In the genomic region with DNA sequence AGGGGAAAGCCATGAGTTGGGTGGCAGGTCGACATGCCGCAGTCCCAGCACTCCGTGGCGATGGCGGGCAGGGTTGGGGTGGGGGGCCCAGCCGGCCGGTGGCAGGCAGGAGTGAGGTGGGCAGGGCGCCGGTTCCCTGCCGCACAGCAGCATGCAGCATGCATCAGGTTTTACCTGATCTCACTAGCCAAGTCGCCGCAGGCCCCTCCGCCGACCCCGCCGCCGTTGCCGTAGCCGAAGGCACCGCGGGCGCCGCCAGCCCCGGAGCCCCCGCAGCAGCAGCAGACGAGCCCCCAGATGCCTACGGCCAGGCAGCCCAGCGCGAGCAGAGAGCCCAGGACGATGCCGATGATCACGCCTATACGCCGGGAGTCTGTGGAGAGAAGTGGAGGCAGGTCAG, we compare ENCODE assay signal across 14 cellular contexts. TPM values are rescaled to one million over a fixed set of nuclear protein-coding genes. Genes with fewer than 3 reads are reported as not detected.
DNase-seq lines count a peak whose midpoint lies in the region; ATAC-seq and TF ChIP-seq lines count a peak whose summit lies in the region.
"Had no signal": no experiment of that assay in that cellular context is flagged by ENCODE, and none has a peak within 500 bp of the region (broad histone marks: within the 10 kb centered on the region; RNA-seq: fewer than 3 reads in every experiment).

No MANE protein-coding gene starts in this region.

- peak overlapping the region in 1 of 2 donors; percentile 79 for H3K4me3 ChIP-seq in gastroesophageal sphincter
- H3K4me3 ChIP-seq in thoracic aorta, result peak overlapping the region; percentile 94

- H3K4me1 ChIP-seq in gastroesophageal sphincter (peaks cover 0 to 26% (median 4%) of the 10 kb centered on the region in 3 donors), thoracic aorta (ENCODE audit: control insufficient read depth in 1 of 2, low read depth in 2 of 2) (peaks cover 0 to 21% of the 10 kb centered on the region in 2 donors)

- no peaks in the 10 kb centered on the region for H3K9me3 Mint-ChIP-seq in activated naive CD4-positive, alpha-beta T cell treated with anti-CD3 and anti-CD28 coated beads for 36 hours

- H3K27ac Mint-ChIP-seq in activated naive CD4-positive, alpha-beta T cell treated with anti-CD3 and anti-CD28 coated beads for 36 hours, result no peak overlapping the region

- TF ChIP-seq CTCF in RWPE1 (conservative IDR thresholded peaks at IDR 0.05; ENCODE audit: low read depth) (no peak), gastroesophageal sphincter (IDR thresholded peaks at IDR 0.05) (no peak), thoracic aorta (IDR thresholded peaks at IDR 0.05) (no peak)

- WGBS in gastroesophageal sphincter (ENCODE audit: low coverage in 1 of 2), 2 donors, result 74% methylated on average over 13 of the region's 34 CpGs; no CpG with 5 or more reads in 1 of the 2 donors

- POLR2A ChIA-PET in RWPE1 (lab: Yijun Ruan, JAX; ENCODE audit: low non-redundant PET), result no interaction called here

- H3K27me3 ChIP-seq in gastroesophageal sphincter, result no peaks in the 10 kb centered on the region
- no peaks in the 10 kb centered on the region for H3K27me3 ChIP-seq in thoracic aorta (replicated peaks; ENCODE audit: insufficient read depth)

- CTCF ChIA-PET in activated naive CD4-positive, alpha-beta T cell treated with anti-CD3 and anti-CD28 coated beads for 36 hours (lab: Charles Lee), result interaction anchor here (1.0 kb wide), 1 partner anchor 35 kb away, joined by 3 read pairs; no protein-coding TSS in a partner anchor
- CTCF ChIA-PET in RWPE1 (lab: Yijun Ruan, JAX), result interaction anchor here (1.1 kb wide), 1 partner anchor 57 kb away, joined by 3 read pairs; no protein-coding TSS in a partner anchor

- H3K4me1 Mint-ChIP-seq in activated naive CD4-positive, alpha-beta T cell treated with anti-CD3 and anti-CD28 coated beads for 36 hours (ENCODE audit: low read depth), result peaks cover 10% of the 10 kb centered on the region

- no peak for ATAC-seq in gastroesophageal sphincter
- no peak for ATAC-seq in thoracic aorta (ENCODE audit: insufficient number of reproducible peaks, low FRiP score, low read depth)
- no peak for ATAC-seq in GM21360 (IDR thresholded peaks at IDR 0.05; ENCODE audit: unreplicated experiment)
- ATAC-seq in HG02852 (IDR thresholded peaks at IDR 0.05; ENCODE audit: unreplicated experiment), result no peak

- H3K4me3 Mint-ChIP-seq in activated naive CD4-positive, alpha-beta T cell treated with anti-CD3 and anti-CD28 coated beads for 36 hours, result peak overlapping the region; percentile 81

- no peak for DNase-seq in activated naive CD4-positive, alpha-beta T cell treated with anti-CD3 and anti-CD28 coated beads for 36 hours
- no peak for DNase-seq in activated naive CD4-positive, alpha-beta T cell treated with Interleukin-2 at 50 U/mL for 16 hours
- DNase-seq in RWPE1 (ENCODE audit: low spot score), result no peak
- DNase-seq in thoracic aorta (ENCODE audit: low spot score), result no peak
- no peak for DNase-seq in NCI-H446 (lab: John Stamatoyannopoulos, UW)
- DNase-seq: ACHN; activated CD4-positive, CD25-positive, alpha-beta regulatory T cell; activated T-cell treated with anti-CD3 and anti-CD28 coated beads, Interleukin-2, amount 50 U/mL, for 1 hour; DND-41; NCI-H1092 had no signal

- intact Hi-C loops in activated naive CD4-positive, alpha-beta T cell treated with anti-CD3 and anti-CD28 coated beads for 36 hours (cut with micrococcal nuclease), result loop anchor here (2.0 kb wide), 2 partner anchors 35 to 57 kb away; no protein-coding TSS in a partner anchor

- no peaks in the 10 kb centered on the region for H3K36me3 ChIP-seq in gastroesophageal sphincter
- no peaks in the 10 kb centered on the region for H3K36me3 ChIP-seq in thoracic aorta

- TF ChIP-seq EP300 in gastroesophageal sphincter (IDR thresholded peaks at IDR 0.05), result no peak

- H3K9me3 ChIP-seq in gastroesophageal sphincter, result no peaks in the 10 kb centered on the region
- H3K9me3 ChIP-seq in thoracic aorta, result no peaks in the 10 kb centered on the region

- no peaks in the 10 kb centered on the region for H3K27me3 Mint-ChIP-seq in activated naive CD4-positive, alpha-beta T cell treated with anti-CD3 and anti-CD28 coated beads for 36 hours (ENCODE audit: low read depth)

- H3K27ac ChIP-seq in RWPE1 (peak overlapping the region; percentile 91), gastroesophageal sphincter (peak overlapping the region in 3 of 4 donors; percentile 96 to 97 (median 96)), thoracic aorta (peak overlapping the region; percentile 94 to 96)

- H3K36me3 Mint-ChIP-seq in activated naive CD4-positive, alpha-beta T cell treated with anti-CD3 and anti-CD28 coated beads for 36 hours (ENCODE audit: low read depth), result no peaks in the 10 kb centered on the region

- TF ChIP-seq POLR2A in gastroesophageal sphincter (IDR thresholded peaks at IDR 0.05), result no peak

RNA-seq across cellular contexts. Expression of gene VSIG8, which starts 6.7 kb away (rescaled TPM):
- not detected for total RNA-seq in activated naive CD4-positive, alpha-beta T cell treated with anti-CD3 and anti-CD28 coated beads for 36 hours
- total RNA-seq in gastroesophageal sphincter (not detected), thoracic aorta (not detected)
- total RNA-seq: left lobe of liver had no signal

RNA-seq across cellular contexts. Expression of gene SLAMF8, which starts 29.0 kb away (rescaled TPM):
- total RNA-seq in activated naive CD4-positive, alpha-beta T cell treated with anti-CD3 and anti-CD28 coated beads for 36 hours, result under 1 TPM in 1 of 2 experiments, not detected in 1; 0.19 TPM
- 1 to 10 TPM in 3 of 4 donors, not detected in 1; 1.4 to 4.3 (median 4.2) TPM for total RNA-seq in gastroesophageal sphincter
- total RNA-seq in thoracic aorta, result 1 to 10 TPM; 5.6 to 9.9 TPM

RNA-seq across cellular contexts. Expression of gene CFAP45, which starts 44.3 kb away (rescaled TPM):
- 1 to 10 TPM; 2.1 to 2.6 TPM for total RNA-seq in activated naive CD4-positive, alpha-beta T cell treated with anti-CD3 and anti-CD28 coated beads for 36 hours
- total RNA-seq in gastroesophageal sphincter (under 1 TPM in 2 of 4 donors, not detected in 2; 0.27 to 0.81 TPM), thoracic aorta (1 to 10 TPM in 1 of 2 donors, under 1 TPM in 1; 0.95 to 2.1 TPM)
- total RNA-seq: left lobe of liver had no signal

RNA-seq across cellular contexts. Expression of gene FCRL6, which starts 53.5 kb away (rescaled TPM):
- total RNA-seq in activated naive CD4-positive, alpha-beta T cell treated with anti-CD3 and anti-CD28 coated beads for 36 hours, result not detected
- 1 to 10 TPM in 1 of 4 donors, under 1 TPM in 2, not detected in 1; 0.62 to 1.9 (median 0.94) TPM for total RNA-seq in gastroesophageal sphincter
- total RNA-seq in thoracic aorta, result not detected
